ENCODE assay signal across 1 cellular context in the genomic region with DNA sequence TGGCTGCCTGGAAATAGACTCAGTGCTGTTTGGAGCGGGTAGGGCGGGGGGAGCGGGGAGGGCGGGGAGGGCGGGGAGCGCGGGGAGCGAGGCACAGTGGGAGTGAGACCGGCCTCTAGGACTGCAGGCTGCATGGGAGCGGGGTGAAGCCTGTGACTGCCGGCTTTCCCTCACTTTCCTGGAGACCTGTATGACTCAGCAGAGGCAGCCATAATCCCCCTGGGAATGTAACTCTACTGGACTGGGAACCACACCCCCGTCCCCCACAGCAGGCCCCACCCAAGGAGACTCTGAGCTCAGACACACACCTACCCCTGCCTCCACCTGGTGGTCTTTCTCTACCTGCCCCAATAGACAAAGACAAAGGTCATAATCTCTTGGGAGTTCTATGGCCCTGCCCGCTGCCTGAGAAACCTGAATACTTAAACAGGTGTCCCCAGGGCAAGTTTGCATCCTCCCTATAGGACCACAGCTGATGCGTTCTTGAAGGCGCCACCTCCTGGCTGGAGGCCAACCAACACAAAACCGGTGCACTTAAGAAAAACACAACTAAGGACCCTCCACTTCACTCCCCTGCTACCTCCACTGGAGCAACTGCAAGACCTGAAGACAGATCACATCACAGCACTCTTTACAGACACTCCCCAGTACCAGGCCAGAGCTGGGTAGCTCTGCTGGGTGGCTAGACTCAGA.
TF ChIP-seq lines count a peak whose summit lies in the region.

No MANE protein-coding gene starts in this region.

TF ChIP-seq in K562, 482 proteins besides CTCF, POLR2A, EP300 and RAD21 (continued from another document):
- TF ChIP-seq, protein P1, sequence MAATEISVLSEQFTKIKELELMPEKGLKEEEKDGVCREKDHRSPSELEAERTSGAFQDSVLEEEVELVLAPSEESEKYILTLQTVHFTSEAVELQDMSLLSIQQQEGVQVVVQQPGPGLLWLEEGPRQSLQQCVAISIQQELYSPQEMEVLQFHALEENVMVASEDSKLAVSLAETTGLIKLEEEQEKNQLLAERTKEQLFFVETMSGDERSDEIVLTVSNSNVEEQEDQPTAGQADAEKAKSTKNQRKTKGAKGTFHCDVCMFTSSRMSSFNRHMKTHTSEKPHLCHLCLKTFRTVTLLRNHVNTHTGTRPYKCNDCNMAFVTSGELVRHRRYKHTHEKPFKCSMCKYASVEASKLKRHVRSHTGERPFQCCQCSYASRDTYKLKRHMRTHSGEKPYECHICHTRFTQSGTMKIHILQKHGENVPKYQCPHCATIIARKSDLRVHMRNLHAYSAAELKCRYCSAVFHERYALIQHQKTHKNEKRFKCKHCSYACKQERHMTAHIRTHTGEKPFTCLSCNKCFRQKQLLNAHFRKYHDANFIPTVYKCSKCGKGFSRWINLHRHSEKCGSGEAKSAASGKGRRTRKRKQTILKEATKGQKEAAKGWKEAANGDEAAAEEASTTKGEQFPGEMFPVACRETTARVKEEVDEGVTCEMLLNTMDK (IDR thresholded peaks at IDR 0.05; ENCODE audit: borderline replicate concordance, insufficient read depth, low read depth, low read length, poor library complexity, severe bottlenecking): peak; percentile 11
- TF ChIP-seq, protein P2, sequence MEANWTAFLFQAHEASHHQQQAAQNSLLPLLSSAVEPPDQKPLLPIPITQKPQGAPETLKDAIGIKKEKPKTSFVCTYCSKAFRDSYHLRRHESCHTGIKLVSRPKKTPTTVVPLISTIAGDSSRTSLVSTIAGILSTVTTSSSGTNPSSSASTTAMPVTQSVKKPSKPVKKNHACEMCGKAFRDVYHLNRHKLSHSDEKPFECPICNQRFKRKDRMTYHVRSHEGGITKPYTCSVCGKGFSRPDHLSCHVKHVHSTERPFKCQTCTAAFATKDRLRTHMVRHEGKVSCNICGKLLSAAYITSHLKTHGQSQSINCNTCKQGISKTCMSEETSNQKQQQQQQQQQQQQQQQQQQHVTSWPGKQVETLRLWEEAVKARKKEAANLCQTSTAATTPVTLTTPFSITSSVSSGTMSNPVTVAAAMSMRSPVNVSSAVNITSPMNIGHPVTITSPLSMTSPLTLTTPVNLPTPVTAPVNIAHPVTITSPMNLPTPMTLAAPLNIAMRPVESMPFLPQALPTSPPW (CRISPR knock-in tag; IDR thresholded peaks at IDR 0.05): 0 out of 2 replicates have a peak, but pooled peaks have one; percentile 12
- TF ChIP-seq SREBF2 (CRISPR knock-in tag; IDR thresholded peaks at IDR 0.05): no peak
- TF ChIP-seq ZNF766 (CRISPR knock-in tag; conservative IDR thresholded peaks at IDR 0.05): no peak
- TF ChIP-seq MAZ (CRISPR knock-in tag; conservative IDR thresholded peaks at IDR 0.05 in 1 of 2, IDR thresholded peaks at IDR 0.05 in 1 of 2): 0 out of 4 replicates have a peak, but pooled peaks of 1 of the 2 experiments have one; percentile 24
- TF ChIP-seq NCOA6 (IDR thresholded peaks at IDR 0.05): no peak
- TF ChIP-seq NFIC (IDR thresholded peaks at IDR 0.05): peak; percentile 52
- TF ChIP-seq, protein P3, sequence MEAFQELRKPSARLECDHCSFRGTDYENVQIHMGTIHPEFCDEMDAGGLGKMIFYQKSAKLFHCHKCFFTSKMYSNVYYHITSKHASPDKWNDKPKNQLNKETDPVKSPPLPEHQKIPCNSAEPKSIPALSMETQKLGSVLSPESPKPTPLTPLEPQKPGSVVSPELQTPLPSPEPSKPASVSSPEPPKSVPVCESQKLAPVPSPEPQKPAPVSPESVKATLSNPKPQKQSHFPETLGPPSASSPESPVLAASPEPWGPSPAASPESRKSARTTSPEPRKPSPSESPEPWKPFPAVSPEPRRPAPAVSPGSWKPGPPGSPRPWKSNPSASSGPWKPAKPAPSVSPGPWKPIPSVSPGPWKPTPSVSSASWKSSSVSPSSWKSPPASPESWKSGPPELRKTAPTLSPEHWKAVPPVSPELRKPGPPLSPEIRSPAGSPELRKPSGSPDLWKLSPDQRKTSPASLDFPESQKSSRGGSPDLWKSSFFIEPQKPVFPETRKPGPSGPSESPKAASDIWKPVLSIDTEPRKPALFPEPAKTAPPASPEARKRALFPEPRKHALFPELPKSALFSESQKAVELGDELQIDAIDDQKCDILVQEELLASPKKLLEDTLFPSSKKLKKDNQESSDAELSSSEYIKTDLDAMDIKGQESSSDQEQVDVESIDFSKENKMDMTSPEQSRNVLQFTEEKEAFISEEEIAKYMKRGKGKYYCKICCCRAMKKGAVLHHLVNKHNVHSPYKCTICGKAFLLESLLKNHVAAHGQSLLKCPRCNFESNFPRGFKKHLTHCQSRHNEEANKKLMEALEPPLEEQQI (IDR thresholded peaks at IDR 0.05): 0 out of 2 replicates have a peak, but pooled peaks have one; percentile 44
- TF ChIP-seq, protein P4, sequence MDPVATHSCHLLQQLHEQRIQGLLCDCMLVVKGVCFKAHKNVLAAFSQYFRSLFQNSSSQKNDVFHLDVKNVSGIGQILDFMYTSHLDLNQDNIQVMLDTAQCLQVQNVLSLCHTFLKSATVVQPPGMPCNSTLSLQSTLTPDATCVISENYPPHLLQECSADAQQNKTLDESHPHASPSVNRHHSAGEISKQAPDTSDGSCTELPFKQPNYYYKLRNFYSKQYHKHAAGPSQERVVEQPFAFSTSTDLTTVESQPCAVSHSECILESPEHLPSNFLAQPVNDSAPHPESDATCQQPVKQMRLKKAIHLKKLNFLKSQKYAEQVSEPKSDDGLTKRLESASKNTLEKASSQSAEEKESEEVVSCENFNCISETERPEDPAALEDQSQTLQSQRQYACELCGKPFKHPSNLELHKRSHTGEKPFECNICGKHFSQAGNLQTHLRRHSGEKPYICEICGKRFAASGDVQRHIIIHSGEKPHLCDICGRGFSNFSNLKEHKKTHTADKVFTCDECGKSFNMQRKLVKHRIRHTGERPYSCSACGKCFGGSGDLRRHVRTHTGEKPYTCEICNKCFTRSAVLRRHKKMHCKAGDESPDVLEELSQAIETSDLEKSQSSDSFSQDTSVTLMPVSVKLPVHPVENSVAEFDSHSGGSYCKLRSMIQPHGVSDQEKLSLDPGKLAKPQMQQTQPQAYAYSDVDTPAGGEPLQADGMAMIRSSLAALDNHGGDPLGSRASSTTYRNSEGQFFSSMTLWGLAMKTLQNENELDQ (CRISPR knock-in tag; IDR thresholded peaks at IDR 0.05; ENCODE audit: borderline replicate concordance): no peak
- TF ChIP-seq CBX1 (IDR thresholded peaks at IDR 0.05; ENCODE audit: low read depth): no peak
- no peak for TF ChIP-seq FOXM1 (IDR thresholded peaks at IDR 0.05; ENCODE audit: low read depth)
- TF ChIP-seq FOXM1 (CRISPR knock-in tag; IDR thresholded peaks at IDR 0.05; ENCODE audit: low read depth): no peak
- no peak for TF ChIP-seq POLR3A (IDR thresholded peaks at IDR 0.05; ENCODE audit: borderline replicate concordance, extremely low read depth, insufficient read depth, insufficient read length)
- TF ChIP-seq, protein P5, sequence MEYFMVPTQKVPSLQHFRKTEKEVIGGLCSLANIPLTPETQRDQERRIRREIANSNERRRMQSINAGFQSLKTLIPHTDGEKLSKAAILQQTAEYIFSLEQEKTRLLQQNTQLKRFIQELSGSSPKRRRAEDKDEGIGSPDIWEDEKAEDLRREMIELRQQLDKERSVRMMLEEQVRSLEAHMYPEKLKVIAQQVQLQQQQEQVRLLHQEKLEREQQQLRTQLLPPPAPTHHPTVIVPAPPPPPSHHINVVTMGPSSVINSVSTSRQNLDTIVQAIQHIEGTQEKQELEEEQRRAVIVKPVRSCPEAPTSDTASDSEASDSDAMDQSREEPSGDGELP (CRISPR knock-in tag; IDR thresholded peaks at IDR 0.05; ENCODE audit: borderline replicate concordance): peak; percentile 76
- TF ChIP-seq ZNF785 (CRISPR knock-in tag; IDR thresholded peaks at IDR 0.05): no peak
- TF ChIP-seq CC2D1A (IDR thresholded peaks at IDR 0.05): 0 out of 2 replicates have a peak, but pooled peaks have one; percentile 39
- no peak for TF ChIP-seq MTF1 (CRISPR knock-in tag; IDR thresholded peaks at IDR 0.05; ENCODE audit: borderline replicate concordance)
- TF ChIP-seq NFE2 (IDR thresholded peaks at IDR 0.05; ENCODE audit: low read depth): peak; percentile 39; the same call in 1 of the 2 replicates
- TF ChIP-seq IFI16 (CRISPR knock-in tag; IDR thresholded peaks at IDR 0.05): no peak
